24 cellular contexts compared by ENCODE assay signal in the genomic region with DNA sequence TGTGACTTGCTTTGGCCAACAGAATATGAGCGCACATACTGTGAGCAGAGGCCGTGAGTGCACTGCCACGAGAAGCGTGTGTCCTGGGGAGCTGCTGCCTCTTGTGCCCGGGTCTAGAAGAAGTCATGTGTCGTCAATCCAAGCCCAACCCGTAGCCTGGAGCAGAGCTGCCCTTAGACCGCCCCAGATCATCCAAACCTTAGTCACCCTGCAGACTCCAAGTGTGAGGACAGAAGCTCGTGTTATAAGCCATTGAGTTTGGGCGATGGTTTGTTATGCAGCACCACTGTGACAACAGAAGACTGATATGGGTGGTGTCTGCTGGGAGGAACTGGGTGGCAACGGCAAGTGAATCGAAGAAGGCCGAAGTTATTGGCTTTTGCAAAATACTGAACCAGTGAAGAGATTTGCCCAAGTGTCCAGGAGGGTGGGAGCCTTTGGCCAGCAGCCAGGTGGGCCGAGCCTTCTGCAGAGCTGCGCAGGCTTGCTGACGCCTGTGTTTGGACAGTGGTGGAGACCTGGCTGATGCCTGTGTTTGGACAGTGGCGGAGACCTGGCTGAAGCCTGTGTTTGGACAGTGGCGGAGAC.
"Had no signal": no experiment of that assay in that cellular context is flagged by ENCODE, and none has a peak within 500 bp of the region (broad histone marks: within the 10 kb centered on the region; RNA-seq: fewer than 3 reads in every experiment).

No MANE protein-coding gene starts in this region.

- H3K4me1 ChIP-seq: foreskin keratinocyte, left lung, sigmoid colon, stomach, suprapubic skin, transverse colon had no signal

- DNase-seq: activated B cell treated with CpG ODN at 0.5 μM for 24 hours; activated CD4-positive, alpha-beta T cell treated with anti-CD3 and anti-CD28 coated beads for 36 hours; activated CD4-positive, alpha-beta T cell treated with anti-CD3 and anti-CD28 coated beads, Interleukin-2, amount 50 U/mL, for 4 hours; activated CD8-positive, alpha-beta memory T cell treated with anti-CD3 and anti-CD28 coated beads for 24 hours; activated CD8-positive, alpha-beta memory T cell treated with anti-CD3 and anti-CD28 coated beads, Interleukin-2, amount 50 U/mL, for 4 hours; activated naive CD4-positive, alpha-beta T cell treated with Interleukin-2 at 50 U/mL for 16 hours; activated naive CD8-positive, alpha-beta T cell treated with anti-CD3 and anti-CD28 coated beads for 36 hours; activated T-cell treated with anti-CD3 and anti-CD28 coated beads, Interleukin-2, amount 50 U/mL, for 24 hours; central memory CD4-positive, alpha-beta T cell; dermis blood vessel endothelial cell; effector CD8-positive, alpha-beta T cell; foreskin keratinocyte; immature natural killer cell; left lung; occipital lobe; sigmoid colon; stimulated activated CD4-positive, alpha-beta T cell treated with anti-CD3 and anti-CD28 coated beads, Interleukin-15, amount 100 ng/mL, for 24 hours; stomach; T1000; transverse colon had no signal

- H3K9me3 ChIP-seq: left lung, sigmoid colon, stomach, suprapubic skin, transverse colon had no signal

- H3K4me3 ChIP-seq: left lung, sigmoid colon, smooth muscle cell, stomach, suprapubic skin, transverse colon had no signal

- ATAC-seq: activated CD4-positive, alpha-beta T cell treated with anti-CD3 and anti-CD28 coated beads for 36 hours; activated T-helper 17 cell treated with anti-CD3 and anti-CD28 coated beads, Interleukin-2, amount 50 U/mL, for 72 hours; foreskin keratinocyte; left lung; stimulated activated memory B cell treated with anti-CD40 and anti-IgM and Interleukin-4, amounts not matched to agents 10 μg/mL and 1 μg/mL and 100 μg/mL, for 72 hours had no signal

- H3K36me3 ChIP-seq: left lung, sigmoid colon, stomach, suprapubic skin, transverse colon had no signal

- H3K27me3 ChIP-seq: sigmoid colon, transverse colon had no signal

- H3K4me2 ChIP-seq: smooth muscle cell had no signal

- H3K27ac ChIP-seq: foreskin keratinocyte, left lung, sigmoid colon, stomach, suprapubic skin, transverse colon had no signal
